In genomic region chr17:68172461-68172954, GRCh38 we compare ENCODE assay signal across 8 cellular contexts.
A peak's percentile ranks its signal among the peaks of the same experiment; 100 is the strongest.
DNase-seq lines count a peak whose midpoint lies in the region; ATAC-seq and TF ChIP-seq lines count a peak whose summit lies in the region.

No MANE protein-coding gene starts in this region.

- no peaks in the 10 kb centered on the region for H3K9me3 ChIP-seq in spleen

- DNase-seq in NCI-H1105 (lab: John Stamatoyannopoulos, UW) (peak; percentile 35), T-helper 9 cell (peak; percentile 74), astrocyte of the cerebellum (ENCODE audit: low read depth) (peak; percentile 23), iPS-NIHi7 (ENCODE audit: extremely low spot score) (peak; percentile 53), spleen (peak; percentile 88)

- peak; percentile 100 for TF ChIP-seq CTCF in C4-2B (conservative IDR thresholded peaks at IDR 0.05)
- peak; percentile 97 for TF ChIP-seq CTCF in astrocyte of the cerebellum (IDR thresholded peaks at IDR 0.05; ENCODE audit: low read depth, low read length, missing control alignments)
- peak; percentile 83 to 99 (median 95) for TF ChIP-seq CTCF in spleen (IDR thresholded peaks at IDR 0.05 in 8 of 11, conservative IDR thresholded peaks at IDR 0.05 in 3 of 11)

- no peak for TF ChIP-seq POLR2A in spleen (IDR thresholded peaks at IDR 0.05)

- ATAC-seq in GM21423 (IDR thresholded peaks at IDR 0.05; ENCODE audit: unreplicated experiment) = peak; percentile 70
- no peak for ATAC-seq in HG02884 (IDR thresholded peaks at IDR 0.05; ENCODE audit: unreplicated experiment)

- 24 to 32% (median 27%) methylated on average over 12 to 13 of the region's 13 CpGs for WGBS in spleen, 5 donors

- in situ Hi-C loops in astrocyte of the cerebellum (cut with HindIII; ENCODE audit: low sequenced_read_pairs) = no loop called here

- H3K4me1 ChIP-seq in spleen = peaks cover 0 to 9% (median 3%) of the 10 kb centered on the region in 6 donors

- H3K4me3 ChIP-seq in astrocyte of the cerebellum (ENCODE audit: low read depth, low read length) (no peak overlapping the region), spleen (no peak overlapping the region)

- no peaks in the 10 kb centered on the region for H3K27me3 ChIP-seq in spleen (replicated peaks in 1 of 7)

- H3K27ac ChIP-seq in C4-2B (no peak overlapping the region), spleen (no peak overlapping the region)

- intact Hi-C loops in spleen (cut with DNase I; ENCODE audit: low total_unique reads) = loop anchor here (10.0 kb wide), 1 partner anchor 292 kb away; no protein-coding TSS in a partner anchor

- no peaks in the 10 kb centered on the region for H3K36me3 ChIP-seq in spleen

Comparison
In these comparisons a context has a peak if more than half of its experiments do, and no peak if none do; other contexts are left out.
1. DNase-seq: peak in every context shown above with its lines; median percentile 88 in spleen; 74 in T-helper 9 cell; 53 in iPS-NIHi7; 35 in NCI-H1105; 23 in astrocyte of the cerebellum.